ENCODE assay signal across 18 cellular contexts in genomic region chr5:97531549-97531948, GRCh38.
DNase-seq lines count a peak whose midpoint lies in the region; ATAC-seq, FAIRE-seq and TF ChIP-seq lines count a peak whose summit lies in the region.
"Had no signal": no experiment of that assay in that cellular context is flagged by ENCODE, and none has a peak within 500 bp of the region (broad histone marks: within the 10 kb centered on the region; RNA-seq: fewer than 3 reads in every experiment).

No MANE protein-coding gene starts in this region.

- peak; percentile 71 for FAIRE-seq in GM12892 (lab: Jason Lieb, UNC)

- ATAC-seq in GM19324 (IDR thresholded peaks at IDR 0.05; ENCODE audit: low FRiP score, unreplicated experiment) (peak; percentile 71), HG02642 (IDR thresholded peaks at IDR 0.05; ENCODE audit: poor library complexity, unreplicated experiment) (peak; percentile 62), HG03457 (IDR thresholded peaks at IDR 0.05; ENCODE audit: unreplicated experiment) (peak; percentile 90)
- ATAC-seq: activated T-helper 17 cell treated with anti-CD3 and anti-CD28 coated beads, Interleukin-2, amount 50 U/mL, for 72 hours; right cardiac atrium; stimulated activated naive B cell treated with anti-CD40 and anti-IgM and Interleukin-4, amounts not matched to agents 10 μg/mL and 1 μg/mL and 100 μg/mL, for 72 hours had no signal

- H3K9me3 Mint-ChIP-seq in nephron progenitor cell: no peaks in the 10 kb centered on the region
- H3K9me3 Mint-ChIP-seq in osteocyte (ENCODE audit: unreplicated experiment): peaks cover 4% of the 10 kb centered on the region
- H3K9me3 Mint-ChIP-seq: activated T-helper 17 cell treated with anti-CD3 and anti-CD28 coated beads, Interleukin-2, amount 50 U/mL, for 72 hours; stimulated activated naive B cell treated with anti-CD40 and anti-IgM and Interleukin-4, amounts not matched to agents 10 μg/mL and 1 μg/mL and 100 μg/mL, for 72 hours had no signal

- H3K4me3 Mint-ChIP-seq in nephron progenitor cell (no peak overlapping the region), osteocyte (ENCODE audit: unreplicated experiment) (no peak overlapping the region)
- H3K4me3 Mint-ChIP-seq: activated T-helper 17 cell treated with anti-CD3 and anti-CD28 coated beads, Interleukin-2, amount 50 U/mL, for 72 hours; brain; stimulated activated naive B cell treated with anti-CD40 and anti-IgM and Interleukin-4, amounts not matched to agents 10 μg/mL and 1 μg/mL and 100 μg/mL, for 72 hours had no signal

- no peaks in the 10 kb centered on the region for H3K36me3 Mint-ChIP-seq in nephron progenitor cell (ENCODE audit: low read depth)
- no peaks in the 10 kb centered on the region for H3K36me3 Mint-ChIP-seq in osteocyte (ENCODE audit: unreplicated experiment)
- H3K36me3 Mint-ChIP-seq: brain had no signal

- TF ChIP-seq POLR2A in GM12892 (IDR thresholded peaks at IDR 0.05; ENCODE audit: low read depth, low read length): no peak

- peaks cover 23% of the 10 kb centered on the region for H3K4me1 Mint-ChIP-seq in nephron progenitor cell
- H3K4me1 Mint-ChIP-seq in osteocyte (ENCODE audit: unreplicated experiment): peaks cover 22% of the 10 kb centered on the region
- H3K4me1 Mint-ChIP-seq: activated T-helper 17 cell treated with anti-CD3 and anti-CD28 coated beads, Interleukin-2, amount 50 U/mL, for 72 hours; stimulated activated naive B cell treated with anti-CD40 and anti-IgM and Interleukin-4, amounts not matched to agents 10 μg/mL and 1 μg/mL and 100 μg/mL, for 72 hours had no signal

- H3K27ac Mint-ChIP-seq in nephron progenitor cell (no peak overlapping the region), osteocyte (ENCODE audit: unreplicated experiment) (no peak overlapping the region)
- H3K27ac Mint-ChIP-seq: activated T-helper 17 cell treated with anti-CD3 and anti-CD28 coated beads, Interleukin-2, amount 50 U/mL, for 72 hours; brain; stimulated activated naive B cell treated with anti-CD40 and anti-IgM and Interleukin-4, amounts not matched to agents 10 μg/mL and 1 μg/mL and 100 μg/mL, for 72 hours had no signal

- DNase-seq in GM12892 (ENCODE audit: insufficient read length) (no peak), NCI-H128 (lab: John Stamatoyannopoulos, UW; ENCODE audit: unreplicated experiment) (no peak), nephron progenitor cell (no peak), osteocyte (ENCODE audit: extremely low spot score, unreplicated experiment) (no peak), DMS153 (lab: John Stamatoyannopoulos, UW) (no peak)
- DNase-seq: ACHN; DMS 273 treated with DMSO at 0.1 percent for 48 hours; NCI-H1092; NCI-H345; right cardiac atrium; stimulated activated CD4-positive, alpha-beta T cell treated with anti-CD3 and anti-CD28 coated beads, Interleukin-4, amount 100 ng/mL, for 24 hours; stimulated activated naive B cell treated with anti-CD40 and anti-IgM and Interleukin-4, amounts not matched to agents 10 μg/mL and 1 μg/mL and 100 μg/mL, for 72 hours; T-helper 2 cell had no signal

- TF ChIP-seq CTCF in nephron progenitor cell (IDR thresholded peaks at IDR 0.05): no peak
- TF ChIP-seq CTCF in osteocyte (IDR thresholded peaks at IDR 0.05): no peak

- no peaks in the 10 kb centered on the region for H3K27me3 Mint-ChIP-seq in nephron progenitor cell (ENCODE audit: low read depth, poor library complexity)
- H3K27me3 Mint-ChIP-seq in osteocyte (ENCODE audit: unreplicated experiment): peaks cover 2% of the 10 kb centered on the region
- H3K27me3 Mint-ChIP-seq: activated T-helper 17 cell treated with anti-CD3 and anti-CD28 coated beads, Interleukin-2, amount 50 U/mL, for 72 hours; stimulated activated naive B cell treated with anti-CD40 and anti-IgM and Interleukin-4, amounts not matched to agents 10 μg/mL and 1 μg/mL and 100 μg/mL, for 72 hours had no signal
